Comparison of ENCODE assay signal across 35 cellular contexts in genomic region chr16:88624481-88624880, GRCh38. TPM values are rescaled to one million over a fixed set of nuclear protein-coding genes. Genes with fewer than 3 reads are reported as not detected.
"Had no signal": no experiment of that assay in that cellular context is flagged by ENCODE, and none has a peak within 500 bp of the region (broad histone marks: within the 10 kb centered on the region; RNA-seq: fewer than 3 reads in every experiment).

No MANE protein-coding gene starts in this region.

- H3K4me3 ChIP-seq: adrenal gland, body of pancreas, colonic mucosa, esophagus squamous epithelium, gastroesophageal sphincter had no signal

- H3K4me1 Mint-ChIP-seq: activated B cell treated with CpG ODN at 0.5 μM for 24 hours had no signal

- H3K27ac Mint-ChIP-seq: activated B cell treated with CpG ODN at 0.5 μM for 24 hours; activated CD8-positive, alpha-beta T cell treated with anti-CD3 and anti-CD28 coated beads for 36 hours; activated naive CD4-positive, alpha-beta T cell treated with anti-CD3 and anti-CD28 coated beads for 36 hours; activated naive CD4-positive, alpha-beta T cell treated with anti-CD3 and anti-CD28 coated beads, Interleukin-2, amount 50 U/mL, for 24 hours; activated naive CD8-positive, alpha-beta T cell treated with anti-CD3 and anti-CD28 coated beads for 36 hours; activated naive CD8-positive, alpha-beta T cell treated with anti-CD3 and anti-CD28 coated beads, Interleukin-2, amount 50 U/mL, for 24 hours; activated T-helper 1 cell treated with anti-CD3 and anti-CD28 coated beads, Interleukin-12 subunit alpha, Interleukin-12 subunit beta, Interleukin-2, Interleukin-4 antibody, amounts not matched to agents 30 ng/mL and 10 ng/mL and 1 ng/mL, durations not matched to agents 14 hours and 24 hours and 36 hours; activated T-helper 2 cell treated with anti-CD3 and anti-CD28 coated beads, Interferon-gamma antibody, Interleukin-2, Interleukin-4, amounts not matched to agents 10 μg/mL and 5 μg/mL and 100 μg/mL, durations not matched to agents 14 hours and 24 hours and 36 hours had no signal

- H3K27ac ChIP-seq: adrenal gland, body of pancreas, colonic mucosa, epithelial cell of prostate, esophagus squamous epithelium, gastroesophageal sphincter, VCaP had no signal

- H3K27me3 ChIP-seq: adrenal gland, body of pancreas, colonic mucosa, esophagus squamous epithelium, gastroesophageal sphincter had no signal

- FAIRE-seq: endometrium, endothelial cell of umbilical vein, TTC549 had no signal

- H3K27me3 Mint-ChIP-seq: activated B cell treated with CpG ODN at 0.5 μM for 24 hours; activated CD8-positive, alpha-beta T cell treated with anti-CD3 and anti-CD28 coated beads for 36 hours; activated naive CD4-positive, alpha-beta T cell treated with anti-CD3 and anti-CD28 coated beads, Interleukin-2, amount 50 U/mL, for 24 hours; activated naive CD8-positive, alpha-beta T cell treated with anti-CD3 and anti-CD28 coated beads for 36 hours; activated naive CD8-positive, alpha-beta T cell treated with anti-CD3 and anti-CD28 coated beads, Interleukin-2, amount 50 U/mL, for 24 hours had no signal

- H3K9me3 Mint-ChIP-seq: activated B cell treated with CpG ODN at 0.5 μM for 24 hours; activated CD8-positive, alpha-beta T cell treated with anti-CD3 and anti-CD28 coated beads for 36 hours; activated naive CD4-positive, alpha-beta T cell treated with anti-CD3 and anti-CD28 coated beads for 36 hours; activated naive CD4-positive, alpha-beta T cell treated with anti-CD3 and anti-CD28 coated beads, Interleukin-2, amount 50 U/mL, for 24 hours; activated naive CD8-positive, alpha-beta T cell treated with anti-CD3 and anti-CD28 coated beads for 36 hours; activated naive CD8-positive, alpha-beta T cell treated with anti-CD3 and anti-CD28 coated beads, Interleukin-2, amount 50 U/mL, for 24 hours; activated T-helper 1 cell treated with anti-CD3 and anti-CD28 coated beads, Interleukin-12 subunit alpha, Interleukin-12 subunit beta, Interleukin-2, Interleukin-4 antibody, amounts not matched to agents 30 ng/mL and 10 ng/mL and 1 ng/mL, durations not matched to agents 14 hours and 24 hours and 36 hours; activated T-helper 2 cell treated with anti-CD3 and anti-CD28 coated beads, Interferon-gamma antibody, Interleukin-2, Interleukin-4, amounts not matched to agents 10 μg/mL and 5 μg/mL and 100 μg/mL, durations not matched to agents 14 hours and 24 hours and 36 hours had no signal

- H3K4me3 Mint-ChIP-seq: activated B cell treated with CpG ODN at 0.5 μM for 24 hours; activated CD8-positive, alpha-beta T cell treated with anti-CD3 and anti-CD28 coated beads for 36 hours; activated naive CD4-positive, alpha-beta T cell treated with anti-CD3 and anti-CD28 coated beads for 36 hours; activated naive CD4-positive, alpha-beta T cell treated with anti-CD3 and anti-CD28 coated beads, Interleukin-2, amount 50 U/mL, for 24 hours; activated naive CD8-positive, alpha-beta T cell treated with anti-CD3 and anti-CD28 coated beads for 36 hours; activated naive CD8-positive, alpha-beta T cell treated with anti-CD3 and anti-CD28 coated beads, Interleukin-2, amount 50 U/mL, for 24 hours; activated T-helper 1 cell treated with anti-CD3 and anti-CD28 coated beads, Interleukin-12 subunit alpha, Interleukin-12 subunit beta, Interleukin-2, Interleukin-4 antibody, amounts not matched to agents 30 ng/mL and 10 ng/mL and 1 ng/mL, durations not matched to agents 14 hours and 24 hours and 36 hours had no signal

- ATAC-seq: activated CD8-positive, alpha-beta T cell treated with anti-CD3 and anti-CD28 coated beads for 36 hours; activated naive CD8-positive, alpha-beta T cell treated with anti-CD3 and anti-CD28 coated beads, Interleukin-2, amount 50 U/mL, for 24 hours; body of pancreas; gastroesophageal sphincter had no signal

- H3K4me1 ChIP-seq: body of pancreas, esophagus squamous epithelium, gastroesophageal sphincter had no signal

- DNase-seq: activated B cell treated with CpG ODN at 0.5 μM for 24 hours; activated CD4-positive, alpha-beta T cell treated with anti-CD3 and anti-CD28 coated beads for 48 hours; activated CD4-positive, alpha-beta T cell treated with anti-CD3 and anti-CD28 coated beads, Interleukin-2, amount 50 U/mL, for 1 hour; activated CD8-positive, alpha-beta memory T cell treated with anti-CD3 and anti-CD28 coated beads for 24 hours; activated CD8-positive, alpha-beta memory T cell treated with anti-CD3 and anti-CD28 coated beads, Interleukin-2, amount 50 U/mL, for 48 hours; activated CD8-positive, alpha-beta T cell treated with anti-CD3 and anti-CD28 coated beads for 36 hours; activated effector memory CD4-positive, alpha-beta T cell treated with anti-CD3 and anti-CD28 coated beads, Interleukin-2, amount 50 U/mL, for 16 hours; activated naive CD4-positive, alpha-beta T cell treated with anti-CD3 and anti-CD28 coated beads for 36 hours; activated naive CD8-positive, alpha-beta T cell treated with anti-CD3 and anti-CD28 coated beads for 36 hours; activated naive CD8-positive, alpha-beta T cell treated with anti-CD3 and anti-CD28 coated beads, Interleukin-2, amount 50 U/mL, for 24 hours; activated T-cell treated with anti-CD3 and anti-CD28 coated beads for 4 hours; adrenal gland; amygdala; aorta; body of pancreas; caudate nucleus; cerebellar nuclear complex; colonic mucosa; effector CD8-positive, alpha-beta T cell; esophagus squamous epithelium; foreskin melanocyte had no signal

- H3K9me3 ChIP-seq: adrenal gland, body of pancreas, colonic mucosa, esophagus squamous epithelium, gastroesophageal sphincter had no signal

RNA-seq across cellular contexts. Expression of gene IL17C, which starts 13.9 kb away (rescaled TPM):
- total RNA-seq: activated naive CD4-positive, alpha-beta T cell treated with anti-CD3 and anti-CD28 coated beads for 36 hours; activated naive CD8-positive, alpha-beta T cell treated with anti-CD3 and anti-CD28 coated beads for 36 hours; activated T-helper 1 cell treated with anti-CD3 and anti-CD28 coated beads, Interleukin-12 subunit alpha, Interleukin-12 subunit beta, Interleukin-2, Interleukin-4 antibody, amounts not matched to agents 30 ng/mL and 10 ng/mL and 1 ng/mL, durations not matched to agents 14 hours and 24 hours and 36 hours; activated T-helper 2 cell treated with anti-CD3 and anti-CD28 coated beads, Interferon-gamma antibody, Interleukin-2, Interleukin-4, amounts not matched to agents 10 μg/mL and 5 μg/mL and 100 μg/mL, durations not matched to agents 14 hours and 24 hours and 36 hours; adrenal gland; aorta; body of pancreas; colonic mucosa; dermis microvascular lymphatic vessel endothelial cell; endothelial cell of umbilical vein; fibroblast of lung; fibroblast of villous mesenchyme; gastroesophageal sphincter; glomerular endothelial cell; T-helper 1 cell treated with Interleukin-12 subunit alpha and Interleukin-12 subunit beta and Interleukin-4 antibody, amounts not matched to agents 30 ng/mL and 1 ng/mL, for 36 hours had no signal
- polyA plus RNA-seq: adrenal gland, aorta, fibroblast of lung had no signal
